In genomic region chr5:79685621-79686020, GRCh38 we compare ENCODE assay signal across 31 cellular contexts. TPM values are rescaled to one million over a fixed set of nuclear protein-coding genes. Genes with fewer than 3 reads are reported as not detected.
DNase-seq lines count a peak whose midpoint lies in the region; ATAC-seq, FAIRE-seq and TF ChIP-seq lines count a peak whose summit lies in the region.
"Had no signal": no experiment of that assay in that cellular context is flagged by ENCODE, and none has a peak within 500 bp of the region (broad histone marks: within the 10 kb centered on the region; RNA-seq: fewer than 3 reads in every experiment).

No MANE protein-coding gene starts in this region.

- no peak for DNase-seq in CD8-positive, alpha-beta T cell
- DNase-seq in IMR-90 = peak; percentile 21
- peak; percentile 21 for DNase-seq in bronchial epithelial cell (ENCODE audit: low read depth)
- DNase-seq in kidney tubule cell (ENCODE audit: low spot score) = peak; percentile 10
- no peak for DNase-seq in AG08395 (ENCODE audit: low spot score)
- DNase-seq in activated CD8-positive, alpha-beta memory T cell treated with anti-CD3 and anti-CD28 coated beads, Interleukin-2, amount 50 U/mL, for 4 hours = no peak
- DNase-seq in NCI-H2081 treated with DMSO at 0.1 percent for 48 hours (lab: John Stamatoyannopoulos, UW) = no peak
- DNase-seq: ACHN; activated CD8-positive, alpha-beta T cell treated with anti-CD3 and anti-CD28 coated beads, Interleukin-2, amount 10 ng/mL, durations not matched to agents 7 days and 5 days; activated naive CD8-positive, alpha-beta T cell treated with anti-CD3 and anti-CD28 coated beads for 36 hours; activated T-cell treated with anti-CD3 and anti-CD28 coated beads for 4 hours; COR-L47; GDM1; heart right ventricle; NCI-H1048; NCI-H187; NCI-H526; right lobe of liver; stimulated activated CD4-positive, alpha-beta T cell treated with anti-CD3 and anti-CD28 coated beads, Interleukin-4, amount 100 ng/mL, for 4 hours; substantia nigra; T-cell; upper lobe of left lung had no signal

- no peak overlapping the region for H3K4me3 ChIP-seq in CD8-positive, alpha-beta T cell (ENCODE audit: low read depth, low read length)
- H3K4me3 ChIP-seq in IMR-90 (ENCODE audit: insufficient read depth, low read depth, low read length) = no peak overlapping the region
- no peak overlapping the region for H3K4me3 ChIP-seq in bronchial epithelial cell (ENCODE audit: low read depth, low read length)
- H3K4me3 ChIP-seq: heart right ventricle, right lobe of liver, SJSA1, upper lobe of left lung had no signal

- peaks cover 3% of the 10 kb centered on the region; the same call in 1 of the 2 replicates for H3K9me1 ChIP-seq in IMR-90 (ENCODE audit: insufficient read depth, low read length)

- H3K56ac ChIP-seq in IMR-90 (ENCODE audit: extremely low read depth, insufficient read depth, low read length) = no peak overlapping the region

- H3K27me3 ChIP-seq in CD8-positive, alpha-beta T cell (ENCODE audit: insufficient read depth, low read length) = no peaks in the 10 kb centered on the region
- no peaks in the 10 kb centered on the region for H3K27me3 ChIP-seq in IMR-90 (ENCODE audit: control insufficient read depth, insufficient read depth, low read length)
- H3K27me3 ChIP-seq in bronchial epithelial cell (ENCODE audit: control insufficient read depth, insufficient read depth, low read length) = no peaks in the 10 kb centered on the region
- H3K27me3 ChIP-seq: foreskin keratinocyte, heart right ventricle, right lobe of liver, SJSA1, upper lobe of left lung had no signal

- no peak overlapping the region for H2AFZ ChIP-seq in IMR-90 (replicated peaks; ENCODE audit: low read length, poor library complexity)

- dilution Hi-C loops in IMR-90 (cut with HindIII; ENCODE audit: low sequenced_read_pairs, unreplicated experiment) = no loop called here

- H3K14ac ChIP-seq in IMR-90 (replicated peaks; ENCODE audit: low read depth, low read length) = no peak overlapping the region

- no peak overlapping the region for H3K9ac ChIP-seq in IMR-90 (ENCODE audit: low read depth, low read length)

- no peak for FAIRE-seq in bronchial epithelial cell (lab: Jason Lieb, UNC)
- FAIRE-seq: astrocyte, GM18507, HepG2 had no signal

- no peak overlapping the region for H3K4me3 Mint-ChIP-seq in CD8-positive, alpha-beta T cell
- H3K4me3 Mint-ChIP-seq: activated CD8-positive, alpha-beta T cell treated with anti-CD3 and anti-CD28 coated beads, Interleukin-2, amount 10 ng/mL, durations not matched to agents 7 days and 5 days; activated naive CD8-positive, alpha-beta T cell treated with anti-CD3 and anti-CD28 coated beads for 36 hours; central memory CD8-positive, alpha-beta T cell; memory B cell; stimulated activated memory B cell treated with anti-CD40 and anti-IgM and Interleukin-4, amounts not matched to agents 10 μg/mL and 1 μg/mL and 100 μg/mL, for 72 hours; T-cell had no signal

- no peak overlapping the region for H4K8ac ChIP-seq in IMR-90 (ENCODE audit: low read depth in 2 of 2, low read length in 2 of 2)

- peaks cover 8% of the 10 kb centered on the region for H3K36me3 ChIP-seq in CD8-positive, alpha-beta T cell (ENCODE audit: insufficient read depth, low read length)
- H3K36me3 ChIP-seq in IMR-90 (ENCODE audit: control insufficient read depth, insufficient read depth, low read length) (peaks cover 8% of the 10 kb centered on the region), bronchial epithelial cell (ENCODE audit: control insufficient read depth, insufficient read depth, low read length) (peaks cover 3% of the 10 kb centered on the region)

- in situ Hi-C loops in IMR-90 (cut with MboI; ENCODE audit: low sequenced_read_pairs) = no loop called here

- no peak overlapping the region for H4K91ac ChIP-seq in IMR-90 (ENCODE audit: insufficient read depth, low read depth, low read length)

- peak overlapping the region; percentile 41 for H3K27ac Mint-ChIP-seq in CD8-positive, alpha-beta T cell
- H3K27ac Mint-ChIP-seq: activated CD8-positive, alpha-beta T cell treated with anti-CD3 and anti-CD28 coated beads, Interleukin-2, amount 10 ng/mL, durations not matched to agents 7 days and 5 days; activated naive CD8-positive, alpha-beta T cell treated with anti-CD3 and anti-CD28 coated beads for 36 hours; memory B cell; stimulated activated memory B cell treated with anti-CD40 and anti-IgM and Interleukin-4, amounts not matched to agents 10 μg/mL and 1 μg/mL and 100 μg/mL, for 72 hours had no signal

- WGBS in IMR-90 (ENCODE audit: extremely low coverage in 2 of 2, insufficient read length in 1 of 2), 2 experiments = no CpG with 5 or more reads among the region's 3 CpGs

- no peak overlapping the region for H4K5ac ChIP-seq in IMR-90 (ENCODE audit: low read depth, low read length)

- no peak overlapping the region for H2BK20ac ChIP-seq in IMR-90 (ENCODE audit: low read depth, low read length)

- no peak overlapping the region for H3K4ac ChIP-seq in IMR-90 (ENCODE audit: low read depth, low read length)

- no peak overlapping the region for H2AK5ac ChIP-seq in IMR-90 (ENCODE audit: low read depth, low read length)

- no peaks in the 10 kb centered on the region for H3K9me3 Mint-ChIP-seq in CD8-positive, alpha-beta T cell
- H3K9me3 Mint-ChIP-seq: stimulated activated memory B cell treated with anti-CD40 and anti-IgM and Interleukin-4, amounts not matched to agents 10 μg/mL and 1 μg/mL and 100 μg/mL, for 72 hours; T-cell had no signal

- H3K23ac ChIP-seq in IMR-90 (ENCODE audit: low read depth, low read length) = peak overlapping the region; percentile 7; the same call in 1 of the 2 replicates

- H2AK9ac ChIP-seq in IMR-90 (replicated peaks; ENCODE audit: low read depth, low read length, poor library complexity) = no peak overlapping the region

- H3K9me3 ChIP-seq in CD8-positive, alpha-beta T cell (ENCODE audit: low read length) = no peaks in the 10 kb centered on the region
- no peaks in the 10 kb centered on the region for H3K9me3 ChIP-seq in IMR-90 (ENCODE audit: control insufficient read depth, insufficient read depth, low read length)
- H3K9me3 ChIP-seq: heart right ventricle, right lobe of liver, SJSA1, upper lobe of left lung had no signal

- no peaks in the 10 kb centered on the region for H3K27me3 Mint-ChIP-seq in CD8-positive, alpha-beta T cell (ENCODE audit: low read depth)
- H3K27me3 Mint-ChIP-seq: activated naive CD8-positive, alpha-beta T cell treated with anti-CD3 and anti-CD28 coated beads for 36 hours; central memory CD8-positive, alpha-beta T cell; memory B cell; stimulated activated memory B cell treated with anti-CD40 and anti-IgM and Interleukin-4, amounts not matched to agents 10 μg/mL and 1 μg/mL and 100 μg/mL, for 72 hours; T-cell had no signal

- no peak overlapping the region for H3K4me2 ChIP-seq in IMR-90 (ENCODE audit: low read depth, low read length)

- POLR2A ChIA-PET in CD8-positive, alpha-beta T cell (lab: Charles Lee) = no interaction called here
- POLR2A ChIA-PET in IMR-90 (lab: Charles Lee; ENCODE audit: unreplicated experiment) = no interaction called here

- H2BK5ac ChIP-seq in IMR-90 (ENCODE audit: low read depth, low read length, poor library complexity, severe bottlenecking) = no peak overlapping the region

- no peak for ATAC-seq in CD8-positive, alpha-beta T cell
- ATAC-seq in IMR-90 (ENCODE audit: low read depth) = peak; percentile 33; the same call in 1 of the 2 replicates
- ATAC-seq in GM18517 (IDR thresholded peaks at IDR 0.05; ENCODE audit: unreplicated experiment) = no peak
- ATAC-seq: activated CD8-positive, alpha-beta T cell treated with anti-CD3 and anti-CD28 coated beads, Interleukin-2, amount 10 ng/mL, durations not matched to agents 7 days and 5 days; foreskin keratinocyte; heart right ventricle; HepG2; right lobe of liver; stimulated activated memory B cell treated with anti-CD40 and anti-IgM and Interleukin-4, amounts not matched to agents 10 μg/mL and 1 μg/mL and 100 μg/mL, for 72 hours; T-cell had no signal

- H4K20me1 ChIP-seq in IMR-90 (ENCODE audit: insufficient read depth, low read length) = no peaks in the 10 kb centered on the region

- peaks cover 63% of the 10 kb centered on the region for H3K36me3 Mint-ChIP-seq in CD8-positive, alpha-beta T cell

- CTCF ChIA-PET in CD8-positive, alpha-beta T cell (lab: Charles Lee) = interaction anchor here (1.0 kb wide), 1 partner anchor 172 kb away, joined by 3 read pairs; no protein-coding TSS in a partner anchor
- CTCF ChIA-PET in IMR-90 (lab: Yijun Ruan, JAX) = no interaction called here

- H2BK120ac ChIP-seq in IMR-90 (ENCODE audit: low read depth, low read length) = no peak overlapping the region

- TSS peak; percentile 93 for BruUV-seq in IMR-90 (replicated peaks; lab: Mats Ljungman, UMichigan)

- TF ChIP-seq POLR2A in IMR-90 (IDR thresholded peaks at IDR 0.05; ENCODE audit: low read depth, low read length) = no peak

- no peak for TF ChIP-seq RAD21 in IMR-90 (IDR thresholded peaks at IDR 0.05; ENCODE audit: low read length)

- TF ChIP-seq CTCF in CD8-positive, alpha-beta T cell (IDR thresholded peaks at IDR 0.05) = no peak
- TF ChIP-seq CTCF in IMR-90 (conservative IDR thresholded peaks at IDR 0.05; ENCODE audit: low read depth, low read length) = no peak
- no peak for TF ChIP-seq CTCF in bronchial epithelial cell (IDR thresholded peaks at IDR 0.05; ENCODE audit: insufficient read depth, low read length, severe bottlenecking)

- H3K27ac ChIP-seq in CD8-positive, alpha-beta T cell (ENCODE audit: low read depth, low read length) = no peak overlapping the region
- H3K27ac ChIP-seq in IMR-90 (ENCODE audit: insufficient read depth, low read length) = no peak overlapping the region; the same call in 1 of the 2 replicates
- H3K27ac ChIP-seq: foreskin keratinocyte, heart right ventricle, right lobe of liver, SJSA1, upper lobe of left lung had no signal

- no peak overlapping the region for H3K18ac ChIP-seq in IMR-90 (ENCODE audit: low read depth, low read length)

- H3K4me1 Mint-ChIP-seq in CD8-positive, alpha-beta T cell (ENCODE audit: low read depth) = peaks cover 7% of the 10 kb centered on the region
- H3K4me1 Mint-ChIP-seq: stimulated activated memory B cell treated with anti-CD40 and anti-IgM and Interleukin-4, amounts not matched to agents 10 μg/mL and 1 μg/mL and 100 μg/mL, for 72 hours had no signal

- H3K79me1 ChIP-seq in IMR-90 (ENCODE audit: low read depth in 1 of 2, low read length in 2 of 2) = peaks cover 2 to 5% of the 10 kb centered on the region in 2 experiments; a peak in 1 of 4 replicates

- H2BK15ac ChIP-seq in IMR-90 (ENCODE audit: low read depth, low read length) = no peak overlapping the region

- H3K4me1 ChIP-seq in CD8-positive, alpha-beta T cell (ENCODE audit: insufficient read depth, low read length) = no peaks in the 10 kb centered on the region
- H3K4me1 ChIP-seq in IMR-90 (ENCODE audit: control insufficient read depth, insufficient read depth, low read length) = peaks cover 3% of the 10 kb centered on the region; the same call in 1 of the 2 replicates
- H3K4me1 ChIP-seq: foreskin keratinocyte, right lobe of liver, SJSA1 had no signal

- intact Hi-C loops in CD8-positive, alpha-beta T cell (cut with DNase I, micrococcal nuclease) = no loop called here
- intact Hi-C loops in IMR-90 (cut with micrococcal nuclease) = no loop called here

RNA-seq across cellular contexts. Expression of gene CMYA5, which starts 4.0 kb away (rescaled TPM):
- total RNA-seq in CD8-positive, alpha-beta T cell = under 1 TPM; 0.16 to 0.17 TPM
- total RNA-seq in IMR-90 (2012; rRNA removed) = 0.83 and 0.90 TPM in 2 replicates
- polyA plus RNA-seq in IMR-90 (2012; rRNA removed) = 0.39 and 0.60 TPM in 2 replicates
- polyA plus RNA-seq in IMR-90 (2012; cell fraction: cytosol; rRNA removed) = 0.33 and 0.81 TPM in 2 replicates
- polyA plus RNA-seq in IMR-90 (2012; cell fraction: nucleus; rRNA removed; ENCODE audit: low replicate concordance) = 0.97 and 2.3 TPM in 2 replicates
- 0.26 and 0.77 TPM in 2 replicates for total RNA-seq in bronchial epithelial cell

Comparison
In these comparisons a context has a peak if more than half of its experiments do, and no peak if none do; other contexts are left out.
1. DNase-seq: peak in IMR-90 (single experiment), bronchial epithelial cell (single experiment) and kidney tubule cell (single experiment); none in CD8-positive, alpha-beta T cell (0 of 7), AG08395 (single experiment), activated CD8-positive, alpha-beta memory T cell treated with anti-CD3 and anti-CD28 coated beads, Interleukin-2, amount 50 U/mL, for 4 hours (single experiment) and NCI-H2081 treated with DMSO at 0.1 percent for 48 hours (single experiment).